25 cellular contexts compared by ENCODE assay signal in the genomic region with DNA sequence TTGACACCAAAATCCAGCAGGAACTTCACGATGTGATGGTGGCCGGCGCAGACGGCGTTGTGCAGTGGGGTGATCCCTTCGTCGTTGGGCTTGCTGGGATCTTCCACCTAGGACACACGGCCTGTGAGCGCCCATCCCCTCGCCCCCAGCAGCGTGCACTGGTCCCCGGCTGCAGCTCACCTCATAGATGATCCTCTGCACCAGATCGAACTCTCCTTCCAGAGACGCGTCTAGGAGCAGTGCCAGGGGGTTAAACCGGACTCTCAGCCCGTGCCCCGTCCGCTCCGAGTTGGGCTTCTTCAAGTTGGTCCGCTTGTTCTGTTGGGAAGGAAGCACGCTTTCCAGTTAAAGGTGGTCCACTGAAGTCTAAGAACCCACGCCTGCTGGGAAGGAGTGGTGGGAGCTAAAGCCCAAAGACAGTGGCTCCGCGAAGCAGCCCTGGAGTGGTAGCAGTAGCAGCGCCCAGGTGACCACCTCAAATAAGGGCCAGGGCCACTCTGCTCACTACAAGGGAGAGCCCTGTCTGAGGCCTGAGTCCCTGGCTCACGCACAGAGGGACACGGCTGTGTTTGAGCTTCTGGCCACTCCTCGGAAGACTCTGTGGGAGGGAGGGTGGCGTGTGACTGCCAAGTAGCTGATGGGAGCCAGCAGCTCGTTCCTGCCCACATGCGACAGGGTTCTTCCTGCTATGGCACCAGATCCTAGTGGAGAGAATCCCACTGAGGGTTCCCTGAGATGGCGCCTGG. TPM values are rescaled to one million over a fixed set of nuclear protein-coding genes. Genes with fewer than 3 reads are reported as not detected.
DNase-seq lines count a peak whose midpoint lies in the region; ATAC-seq and TF ChIP-seq lines count a peak whose summit lies in the region.
"Had no signal": no experiment of that assay in that cellular context is flagged by ENCODE, and none has a peak within 500 bp of the region (broad histone marks: within the 10 kb centered on the region; RNA-seq: fewer than 3 reads in every experiment).

No MANE protein-coding gene starts in this region.

- DNase-seq in G401 (ENCODE audit: low spot score) (peak; percentile 87), cerebellar nuclear complex (lab: John Stamatoyannopoulos, UW) (peak; percentile 15 to 36), prostate gland (ENCODE audit: low spot score) (no peak), natural killer cell (no peak), inferior parietal cortex (ENCODE audit: extremely low spot score) (no peak)
- DNase-seq in activated CD4-positive, alpha-beta T cell treated with anti-CD3 and anti-CD28 coated beads, Interleukin-2, amount 10 ng/mL, durations not matched to agents 7 days and 5 days: no peak
- DNase-seq: ACHN; activated CD4-positive, alpha-beta T cell treated with anti-CD3 and anti-CD28 coated beads for 1 hour; activated naive CD4-positive, alpha-beta T cell; foreskin fibroblast; NCI-H1048; NCI-H1930; NCI-H526 treated with DMSO at 0.1 percent for 48 hours; Peyer's patch; SJCRH30; stimulated activated CD4-positive, alpha-beta T cell treated with anti-CD3 and anti-CD28 coated beads, Interleukin-2, amount 100 ng/mL, for 24 hours; T-helper 1 cell; uterus had no signal

- ATAC-seq in HG03025 (IDR thresholded peaks at IDR 0.05; ENCODE audit: low FRiP score, unreplicated experiment) (no peak), natural killer cell (no peak)
- ATAC-seq: left lung had no signal

- intact Hi-C loops in prostate gland (cut with DNase I): no loop called here
- intact Hi-C loops in natural killer cell (cut with micrococcal nuclease): no loop called here

- POLR2A ChIA-PET in activated CD4-positive, alpha-beta T cell treated with anti-CD3 and anti-CD28 coated beads, Interleukin-2, amount 10 ng/mL, durations not matched to agents 7 days and 5 days (lab: Charles Lee): no interaction called here

- no peaks in the 10 kb centered on the region for H3K9me3 Mint-ChIP-seq in activated CD4-positive, alpha-beta T cell treated with anti-CD3 and anti-CD28 coated beads, Interleukin-2, amount 10 ng/mL, durations not matched to agents 7 days and 5 days
- H3K9me3 Mint-ChIP-seq in natural killer cell: no peaks in the 10 kb centered on the region
- H3K9me3 Mint-ChIP-seq: nephron had no signal

- TF ChIP-seq POLR2A in prostate gland (IDR thresholded peaks at IDR 0.05): no peak

- no peaks in the 10 kb centered on the region for H3K27me3 ChIP-seq in layer of hippocampus (ENCODE audit: control insufficient read depth, insufficient read depth, low read length)
- no peaks in the 10 kb centered on the region for H3K27me3 ChIP-seq in prostate gland (replicated peaks; ENCODE audit: insufficient read depth)
- H3K27me3 ChIP-seq: BLaER1, left lung, Peyer's patch, SJCRH30, uterus had no signal

- CTCF ChIA-PET in activated CD4-positive, alpha-beta T cell treated with anti-CD3 and anti-CD28 coated beads, Interleukin-2, amount 10 ng/mL, durations not matched to agents 7 days and 5 days (lab: Charles Lee): interaction anchor here (0.6 kb wide), 1 partner anchor 181 kb away, joined by 3 read pairs; no protein-coding TSS in a partner anchor

- no peak overlapping the region for H3K4me3 Mint-ChIP-seq in activated CD4-positive, alpha-beta T cell treated with anti-CD3 and anti-CD28 coated beads, Interleukin-2, amount 10 ng/mL, durations not matched to agents 7 days and 5 days
- no peak overlapping the region for H3K4me3 Mint-ChIP-seq in natural killer cell
- H3K4me3 Mint-ChIP-seq: nephron had no signal

- no peaks in the 10 kb centered on the region for H3K9me3 ChIP-seq in prostate gland
- H3K9me3 ChIP-seq: BLaER1, left lung, Peyer's patch, psoas muscle, SJCRH30, uterus had no signal

- WGBS in prostate gland: 86% methylated on average over 33 of the region's 33 CpGs

- no peaks in the 10 kb centered on the region for H3K36me3 Mint-ChIP-seq in activated CD4-positive, alpha-beta T cell treated with anti-CD3 and anti-CD28 coated beads, Interleukin-2, amount 10 ng/mL, durations not matched to agents 7 days and 5 days (ENCODE audit: low read depth)
- no peaks in the 10 kb centered on the region for H3K36me3 Mint-ChIP-seq in natural killer cell

- in situ Hi-C loops in G401 (cut with HindIII; ENCODE audit: low sequenced_read_pairs): no loop called here

- H3K27me3 Mint-ChIP-seq in activated CD4-positive, alpha-beta T cell treated with anti-CD3 and anti-CD28 coated beads, Interleukin-2, amount 10 ng/mL, durations not matched to agents 7 days and 5 days: no peaks in the 10 kb centered on the region
- H3K27me3 Mint-ChIP-seq in natural killer cell (ENCODE audit: low read depth in 2 of 2): no peaks in the 10 kb centered on the region

- H3K4me3 ChIP-seq in prostate gland: no peak overlapping the region
- H3K4me3 ChIP-seq: BLaER1, left lung, Peyer's patch, psoas muscle, SJCRH30, skin epidermis, uterus had no signal

- no peak overlapping the region for H3K27ac Mint-ChIP-seq in activated CD4-positive, alpha-beta T cell treated with anti-CD3 and anti-CD28 coated beads, Interleukin-2, amount 10 ng/mL, durations not matched to agents 7 days and 5 days
- no peak overlapping the region for H3K27ac Mint-ChIP-seq in natural killer cell
- H3K27ac Mint-ChIP-seq: nephron had no signal

- H3K4me1 Mint-ChIP-seq in activated CD4-positive, alpha-beta T cell treated with anti-CD3 and anti-CD28 coated beads, Interleukin-2, amount 10 ng/mL, durations not matched to agents 7 days and 5 days: no peaks in the 10 kb centered on the region
- H3K4me1 Mint-ChIP-seq in natural killer cell: no peaks in the 10 kb centered on the region
- H3K4me1 Mint-ChIP-seq: nephron had no signal

- H3K4me1 ChIP-seq in prostate gland (replicated peaks): peaks cover 24% of the 10 kb centered on the region
- H3K4me1 ChIP-seq: left lung, Peyer's patch, psoas muscle, SJCRH30 had no signal

- H3K27ac ChIP-seq in layer of hippocampus (ENCODE audit: low read depth, low read length): peak overlapping the region; percentile 65
- H3K27ac ChIP-seq in prostate gland: peak overlapping the region; percentile 20 to 88
- H3K27ac ChIP-seq: BLaER1, left lung, Peyer's patch, psoas muscle, SJCRH30 had no signal

- H3K36me3 ChIP-seq in prostate gland: peaks cover 0 to 3% of the 10 kb centered on the region in 2 donors
- H3K36me3 ChIP-seq: uterus had no signal

- peak in 1 of 4 experiments; percentile 11 for TF ChIP-seq CTCF in prostate gland (IDR thresholded peaks at IDR 0.05)
- no peak for TF ChIP-seq CTCF in natural killer cell (IDR thresholded peaks at IDR 0.05)

RNA-seq across cellular contexts. Expression of gene ZFYVE21, which starts 23.3 kb away (rescaled TPM):
- total RNA-seq in G401 (2014; rRNA removed; shearing (Covaris generic)): 18.1 and 23.4 TPM in 2 replicates
- total RNA-seq in prostate gland (100 to 1,000 TPM; 162 to 215 TPM), natural killer cell (10 to 100 TPM in 1 of 3 donors, 1 to 10 TPM in 2; 5.9 to 10.7 (median 8.5) TPM)
- total RNA-seq in activated CD4-positive, alpha-beta T cell treated with anti-CD3 and anti-CD28 coated beads, Interleukin-2, amount 10 ng/mL, durations not matched to agents 7 days and 5 days: 10 to 100 TPM; 16.9 to 17.2 TPM

RNA-seq across cellular contexts. Expression of gene XRCC3, which starts 23.6 kb away (rescaled TPM):
- 52.7 and 53.0 TPM in 2 replicates for total RNA-seq in G401 (2014; rRNA removed; shearing (Covaris generic))
- total RNA-seq in prostate gland (10 to 100 TPM; 24.7 to 33.2 TPM), natural killer cell (10 to 100 TPM; 11.6 to 12.8 (median 12.7) TPM)
- total RNA-seq in activated CD4-positive, alpha-beta T cell treated with anti-CD3 and anti-CD28 coated beads, Interleukin-2, amount 10 ng/mL, durations not matched to agents 7 days and 5 days: 10 to 100 TPM; 36.4 to 37.4 TPM

Comparison
In these comparisons a context has a peak if more than half of its experiments do, and no peak if none do; other contexts are left out.
1. DNase-seq: peak in G401 (single experiment) and cerebellar nuclear complex (2 of 2); none in prostate gland (single experiment), activated CD4-positive, alpha-beta T cell treated with anti-CD3 and anti-CD28 coated beads, Interleukin-2, amount 10 ng/mL, durations not matched to agents 7 days and 5 days (single experiment), natural killer cell (single experiment) and inferior parietal cortex (single experiment).